ENCODE assay signal across 18 cellular contexts in genomic region chrX:150465856-150466775, GRCh38.
DNase-seq lines count a peak whose midpoint lies in the region; ATAC-seq and TF ChIP-seq lines count a peak whose summit lies in the region.
"Had no signal": no experiment of that assay in that cellular context is flagged by ENCODE, and none has a peak within 500 bp of the region (broad histone marks: within the 10 kb centered on the region; RNA-seq: fewer than 3 reads in every experiment).

No MANE protein-coding gene starts in this region.

- H3K4me1 Mint-ChIP-seq in GM23338, result no peaks in the 10 kb centered on the region

- H3K4me3 ChIP-seq in right atrium auricular region (no peak overlapping the region), GM23338 (no peak overlapping the region)
- H3K4me3 ChIP-seq: HAP-1, lung, suprapubic skin had no signal

- H4K20me1 ChIP-seq in GM23338 (replicated peaks; ENCODE audit: insufficient read depth), result no peaks in the 10 kb centered on the region

- H2AFZ ChIP-seq in GM23338, result no peak overlapping the region

- no peaks in the 10 kb centered on the region for H3K9me3 ChIP-seq in right atrium auricular region
- H3K9me3 ChIP-seq: HAP-1, suprapubic skin had no signal

- H3K27ac Mint-ChIP-seq in GM23338, result no peak overlapping the region
- H3K27ac Mint-ChIP-seq: activated CD4-positive, alpha-beta T cell treated with anti-CD3 and anti-CD28 coated beads, Interleukin-2, amount 10 ng/mL, durations not matched to agents 7 days and 5 days had no signal

- no peaks in the 10 kb centered on the region; the same call in 2 of the 3 replicates for H3K9me3 Mint-ChIP-seq in GM23338
- H3K9me3 Mint-ChIP-seq: activated CD4-positive, alpha-beta T cell treated with anti-CD3 and anti-CD28 coated beads, Interleukin-2, amount 10 ng/mL, durations not matched to agents 7 days and 5 days had no signal

- ATAC-seq in GM21786 (IDR thresholded peaks at IDR 0.05; ENCODE audit: unreplicated experiment) (peak; percentile 45), HG02870 (IDR thresholded peaks at IDR 0.05; ENCODE audit: unreplicated experiment) (no peak), GM23338 (no peak), HG02885 (IDR thresholded peaks at IDR 0.05; ENCODE audit: poor library complexity, unreplicated experiment) (no peak), HG02642 (IDR thresholded peaks at IDR 0.05; ENCODE audit: poor library complexity, unreplicated experiment) (no peak)

- H3K27me3 ChIP-seq in right atrium auricular region (no peaks in the 10 kb centered on the region), GM23338 (ENCODE audit: insufficient read depth) (no peaks in the 10 kb centered on the region)
- H3K27me3 ChIP-seq: suprapubic skin had no signal

- H3K27me3 Mint-ChIP-seq in GM23338 (ENCODE audit: insufficient read depth, low read depth, poor library complexity), result peaks cover 3% of the 10 kb centered on the region
- H3K27me3 Mint-ChIP-seq: activated CD4-positive, alpha-beta T cell treated with anti-CD3 and anti-CD28 coated beads, Interleukin-2, amount 10 ng/mL, durations not matched to agents 7 days and 5 days had no signal

- H3K4me1 ChIP-seq in right atrium auricular region (peaks cover 0 to 3% of the 10 kb centered on the region in 2 donors), GM23338 (ENCODE audit: insufficient read depth) (no peaks in the 10 kb centered on the region)
- H3K4me1 ChIP-seq: suprapubic skin had no signal

- H3K27ac ChIP-seq in right atrium auricular region (peak overlapping the region; percentile 16 to 40), GM23338 (ENCODE audit: low read depth) (no peak overlapping the region)
- H3K27ac ChIP-seq: epithelial cell of prostate, KMS-11, suprapubic skin had no signal

- no peaks in the 10 kb centered on the region for H3F3A ChIP-seq in GM23338 (replicated peaks; ENCODE audit: low read depth)

- no peak overlapping the region for H3K4me2 ChIP-seq in GM23338
- H3K4me2 ChIP-seq: KMS-11 had no signal

- H3K36me3 ChIP-seq in right atrium auricular region (no peaks in the 10 kb centered on the region), GM23338 (ENCODE audit: insufficient read depth) (no peaks in the 10 kb centered on the region)
- H3K36me3 ChIP-seq: HAP-1, suprapubic skin had no signal

- no peak overlapping the region for H3K4me3 Mint-ChIP-seq in GM23338
- H3K4me3 Mint-ChIP-seq: activated CD4-positive, alpha-beta T cell treated with anti-CD3 and anti-CD28 coated beads, Interleukin-2, amount 10 ng/mL, durations not matched to agents 7 days and 5 days had no signal

- in situ Hi-C loops in SK-MEL-5 (cut with HindIII; ENCODE audit: low pct_unique_long_range_greater_than_20kb, low sequenced_read_pairs), result no loop called here

- H3K79me2 ChIP-seq in GM23338 (replicated peaks; ENCODE audit: insufficient read depth), result no peaks in the 10 kb centered on the region

- TF ChIP-seq CTCF in right atrium auricular region (IDR thresholded peaks at IDR 0.05) (no peak), GM23338 (conservative IDR thresholded peaks at IDR 0.05; ENCODE audit: low read depth in 2 of 2) (no peak)

- H3K9me2 ChIP-seq in GM23338 (ENCODE audit: insufficient read depth), result no peaks in the 10 kb centered on the region

- H3K36me3 Mint-ChIP-seq in GM23338 (ENCODE audit: low read depth), result no peaks in the 10 kb centered on the region

- DNase-seq in SK-MEL-5 (ENCODE audit: low read depth, low spot score) (peak; percentile 54), right atrium auricular region (ENCODE audit: low spot score) (no peak), renal cortical epithelial cell (ENCODE audit: low read depth) (peak; percentile 6), GM23338 (ENCODE audit: low spot score) (no peak)
- DNase-seq: activated CD4-positive, alpha-beta T cell treated with anti-CD3 and anti-CD28 coated beads, Interleukin-2, amount 10 ng/mL, durations not matched to agents 7 days and 5 days; NCI-H1436 treated with DMSO at 0.1 percent for 48 hours; NCI-H82; SIG-M5; stimulated activated CD4-positive, alpha-beta T cell treated with anti-CD3 and anti-CD28 coated beads, Interleukin-15, amount 100 ng/mL, for 24 hours had no signal

TF ChIP-seq in GM23338, 12 proteins besides CTCF, POLR2A, EP300 and RAD21:
- TF ChIP-seq STAT1 (IDR thresholded peaks at IDR 0.05; ENCODE audit: unreplicated experiment) (no peak), ZNF114 (CRISPR knock-in tag; IDR thresholded peaks at IDR 0.05) (no peak), ZNF331 (CRISPR knock-in tag; IDR thresholded peaks at IDR 0.05; ENCODE audit: low read depth) (no peak), EZH2phosphoT487 (IDR thresholded peaks at IDR 0.05; ENCODE audit: unreplicated experiment) (no peak), ETS1 (IDR thresholded peaks at IDR 0.05) (no peak), EZH2 (IDR thresholded peaks at IDR 0.05; ENCODE audit: low read depth, unreplicated experiment) (no peak), JUNB (IDR thresholded peaks at IDR 0.05; ENCODE audit: unreplicated experiment) (no peak), CREB1 (CRISPR knock-in tag; IDR thresholded peaks at IDR 0.05; ENCODE audit: low read depth) (no peak), NANOG (IDR thresholded peaks at IDR 0.05; ENCODE audit: borderline replicate concordance) (no peak), POLR2AphosphoS5 (IDR thresholded peaks at IDR 0.05; ENCODE audit: low read depth) (no peak)

Comparison
In these comparisons a context has a peak if more than half of its experiments do, and no peak if none do; other contexts are left out.
1. DNase-seq: peak in SK-MEL-5 (single experiment) and renal cortical epithelial cell (single experiment); none in right atrium auricular region (single experiment) and GM23338 (single experiment).